In the genomic region with DNA sequence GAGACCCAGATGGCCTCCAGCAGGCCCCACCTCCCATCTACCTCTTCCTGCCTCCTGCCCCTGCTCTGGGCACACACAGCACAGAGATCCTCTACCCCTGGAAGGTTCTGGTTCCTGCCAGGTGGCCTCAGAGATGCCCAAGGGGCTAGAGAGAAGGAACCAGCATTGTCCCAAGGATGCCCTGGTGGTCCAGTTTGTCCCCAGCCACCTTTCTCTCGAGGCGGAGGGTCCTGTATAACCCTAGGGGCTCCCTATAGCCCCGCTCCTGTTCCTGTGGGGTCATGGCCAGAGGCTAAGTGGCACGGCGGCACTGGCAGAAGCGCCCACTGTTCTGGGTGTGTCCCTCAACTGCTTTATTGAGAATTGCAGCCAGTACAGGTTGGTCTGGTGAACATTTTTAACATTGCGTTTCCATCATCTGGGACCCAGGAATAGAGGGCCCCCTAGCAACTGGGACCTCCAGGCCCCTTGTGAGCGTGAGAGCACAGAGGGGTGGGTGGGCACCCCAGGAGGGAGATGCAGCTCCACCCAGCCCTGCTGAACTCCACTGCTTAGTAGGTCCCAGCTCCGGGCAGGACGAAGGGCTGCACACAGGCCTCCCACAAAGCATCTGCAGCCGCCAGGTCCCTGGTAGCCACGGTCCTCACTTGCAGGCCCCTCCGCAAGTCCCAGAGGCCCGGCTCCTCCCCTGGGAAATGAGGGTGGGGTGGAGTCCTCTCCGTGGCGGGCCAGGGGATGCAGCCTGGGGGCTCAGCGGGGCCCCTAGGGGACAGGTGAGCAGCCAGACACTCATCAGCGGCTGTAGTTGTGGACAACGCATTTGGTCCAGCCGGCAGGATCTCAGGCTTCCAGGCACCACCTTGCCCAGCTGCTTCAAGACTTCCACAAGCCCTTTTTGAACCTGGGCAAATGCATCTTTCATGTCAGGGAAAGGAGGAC, we compare ENCODE assay signal across 16 cellular contexts. TPM values are rescaled to one million over a fixed set of nuclear protein-coding genes. Genes with fewer than 3 reads are reported as not detected.
DNase-seq lines count a peak whose midpoint lies in the region; ATAC-seq and TF ChIP-seq lines count a peak whose summit lies in the region.
"Had no signal": no experiment of that assay in that cellular context is flagged by ENCODE, and none has a peak within 500 bp of the region (broad histone marks: within the 10 kb centered on the region; RNA-seq: fewer than 3 reads in every experiment).

No MANE protein-coding gene starts in this region.

- H3K27ac Mint-ChIP-seq in natural killer cell (no peak overlapping the region), brain (peak overlapping the region in 4 of 5 experiments; percentile 26 to 95 (median 56))
- no peak overlapping the region for H3K27ac Mint-ChIP-seq in natural killer cell treated with Interleukin-12 subunit alpha and Interleukin-12 subunit beta and Interleukin-15 and Interleukin-18, amount 100 ng/mL, for 72 hours
- H3K27ac Mint-ChIP-seq in activated T-helper 17 cell treated with anti-CD3 and anti-CD28 coated beads, Interleukin-2, amount 50 U/mL, for 72 hours: no peak overlapping the region
- H3K27ac Mint-ChIP-seq: CD4-positive, CD25-positive, alpha-beta regulatory T cell; IgD-negative memory B cell had no signal

- no peak overlapping the region for H3K27ac ChIP-seq in neural cell (ENCODE audit: low read length)
- H3K27ac ChIP-seq: body of pancreas, SJCRH30 had no signal

- H3K9me2 ChIP-seq in neural cell (ENCODE audit: insufficient read depth, low read length): no peaks in the 10 kb centered on the region

- intact Hi-C loops in natural killer cell (cut with micrococcal nuclease): no loop called here

- peaks cover 4% of the 10 kb centered on the region for H3K9me3 ChIP-seq in neural cell (ENCODE audit: low read length)
- H3K9me3 ChIP-seq: body of pancreas had no signal

- no peak overlapping the region for H3K4me3 ChIP-seq in neural cell (ENCODE audit: low read length)
- H3K4me3 ChIP-seq: body of pancreas, SJCRH30 had no signal

- H3F3A ChIP-seq in neural cell (ENCODE audit: insufficient read depth, low read length, poor library complexity, severe bottlenecking): no peaks in the 10 kb centered on the region

- TF ChIP-seq EP300 in neural cell (conservative IDR thresholded peaks at IDR 0.05; ENCODE audit: poor library complexity, severe bottlenecking): no peak

- H3K79me2 ChIP-seq in neural cell (replicated peaks; ENCODE audit: insufficient read depth, low read length): no peaks in the 10 kb centered on the region

- no peak overlapping the region for H2AFZ ChIP-seq in neural cell (ENCODE audit: low read depth, low read length)

- H3K4me3 Mint-ChIP-seq in natural killer cell (no peak overlapping the region), brain (no peak overlapping the region)
- no peak overlapping the region for H3K4me3 Mint-ChIP-seq in natural killer cell treated with Interleukin-12 subunit alpha and Interleukin-12 subunit beta and Interleukin-15 and Interleukin-18, amount 100 ng/mL, for 72 hours
- H3K4me3 Mint-ChIP-seq in activated T-helper 17 cell treated with anti-CD3 and anti-CD28 coated beads, Interleukin-2, amount 50 U/mL, for 72 hours: no peak overlapping the region
- H3K4me3 Mint-ChIP-seq: CD4-positive, CD25-positive, alpha-beta regulatory T cell; IgD-negative memory B cell; stimulated activated naive CD8-positive, alpha-beta T cell treated with anti-CD3 and anti-CD28 coated beads, Interleukin-15, amount 100 ng/mL, for 72 hours had no signal

- peak; percentile 10 for DNase-seq in natural killer cell
- DNase-seq in natural killer cell treated with Interleukin-12 subunit alpha and Interleukin-12 subunit beta and Interleukin-15 and Interleukin-18, amount 100 ng/mL, for 72 hours (ENCODE audit: low spot score): no peak
- no peak for DNase-seq in stimulated activated CD4-positive, alpha-beta T cell treated with anti-CD3 and anti-CD28 coated beads, Interleukin-15, amount 100 ng/mL, for 24 hours
- DNase-seq in central memory CD4-positive, alpha-beta T cell: no peak
- DNase-seq: CD4-positive, CD25-positive, alpha-beta regulatory T cell; GDM1; mesenchymal stem cell; NCI-H1694 treated with DMSO at 0.1 percent for 48 hours; stimulated activated naive CD8-positive, alpha-beta T cell treated with anti-CD3 and anti-CD28 coated beads, Interleukin-15, amount 100 ng/mL, for 72 hours had no signal

- H3K36me3 ChIP-seq in neural cell (ENCODE audit: insufficient read depth, low read length): peaks cover 8% of the 10 kb centered on the region

- no peaks in the 10 kb centered on the region for H4K20me1 ChIP-seq in neural cell (ENCODE audit: insufficient read depth)

- H3K9me3 Mint-ChIP-seq in natural killer cell: peaks cover under 1 to 6% of the 10 kb centered on the region in 2 donors
- H3K9me3 Mint-ChIP-seq in natural killer cell treated with Interleukin-12 subunit alpha and Interleukin-12 subunit beta and Interleukin-15 and Interleukin-18, amount 100 ng/mL, for 72 hours: peaks cover under 1% of the 10 kb centered on the region
- peaks cover 9 to 28% (median 14%) of the 10 kb centered on the region in 5 experiments for H3K9me3 Mint-ChIP-seq in brain
- H3K9me3 Mint-ChIP-seq in activated T-helper 17 cell treated with anti-CD3 and anti-CD28 coated beads, Interleukin-2, amount 50 U/mL, for 72 hours: peaks cover 2% of the 10 kb centered on the region

- no peaks in the 10 kb centered on the region for H3K27me3 Mint-ChIP-seq in natural killer cell (ENCODE audit: low read depth in 2 of 2)
- H3K27me3 Mint-ChIP-seq in natural killer cell treated with Interleukin-12 subunit alpha and Interleukin-12 subunit beta and Interleukin-15 and Interleukin-18, amount 100 ng/mL, for 72 hours: no peaks in the 10 kb centered on the region
- no peaks in the 10 kb centered on the region for H3K27me3 Mint-ChIP-seq in brain
- no peaks in the 10 kb centered on the region for H3K27me3 Mint-ChIP-seq in activated T-helper 17 cell treated with anti-CD3 and anti-CD28 coated beads, Interleukin-2, amount 50 U/mL, for 72 hours
- H3K27me3 Mint-ChIP-seq: CD4-positive, CD25-positive, alpha-beta regulatory T cell; IgD-negative memory B cell; stimulated activated naive CD8-positive, alpha-beta T cell treated with anti-CD3 and anti-CD28 coated beads, Interleukin-15, amount 100 ng/mL, for 72 hours had no signal

- H3K4me1 Mint-ChIP-seq in natural killer cell (peaks cover 0 to 4% of the 10 kb centered on the region in 2 donors), brain (peaks cover 16% of the 10 kb centered on the region)
- H3K4me1 Mint-ChIP-seq in natural killer cell treated with Interleukin-12 subunit alpha and Interleukin-12 subunit beta and Interleukin-15 and Interleukin-18, amount 100 ng/mL, for 72 hours (ENCODE audit: low read depth in 2 of 2): no peaks in the 10 kb centered on the region
- H3K4me1 Mint-ChIP-seq in activated T-helper 17 cell treated with anti-CD3 and anti-CD28 coated beads, Interleukin-2, amount 50 U/mL, for 72 hours: peaks cover 5% of the 10 kb centered on the region
- H3K4me1 Mint-ChIP-seq: CD4-positive, CD25-positive, alpha-beta regulatory T cell; stimulated activated naive CD8-positive, alpha-beta T cell treated with anti-CD3 and anti-CD28 coated beads, Interleukin-15, amount 100 ng/mL, for 72 hours had no signal

- H3K9ac ChIP-seq in neural cell (ENCODE audit: low read length): no peak overlapping the region

- ATAC-seq in natural killer cell (no peak), GM18909 (IDR thresholded peaks at IDR 0.05; ENCODE audit: poor library complexity, unreplicated experiment) (no peak)
- ATAC-seq in natural killer cell treated with Interleukin-12 subunit alpha and Interleukin-12 subunit beta and Interleukin-15 and Interleukin-18, amount 100 ng/mL, for 72 hours: no peak
- ATAC-seq in activated T-helper 17 cell treated with anti-CD3 and anti-CD28 coated beads, Interleukin-2, amount 50 U/mL, for 72 hours (replicated peaks): no peak
- ATAC-seq: body of pancreas; stimulated activated naive CD8-positive, alpha-beta T cell treated with anti-CD3 and anti-CD28 coated beads, Interleukin-15, amount 100 ng/mL, for 72 hours had no signal

- TF ChIP-seq RAD21 in neural cell (conservative IDR thresholded peaks at IDR 0.05): no peak

- TF ChIP-seq CTCF in natural killer cell (IDR thresholded peaks at IDR 0.05) (no peak), brain (conservative IDR thresholded peaks at IDR 0.05) (no peak), neural cell (IDR thresholded peaks at IDR 0.05; ENCODE audit: poor library complexity, severe bottlenecking) (no peak)

- no peak overlapping the region for H3K4me2 ChIP-seq in neural cell (ENCODE audit: low read length)

- no peaks in the 10 kb centered on the region for H3K36me3 Mint-ChIP-seq in natural killer cell
- H3K36me3 Mint-ChIP-seq in natural killer cell treated with Interleukin-12 subunit alpha and Interleukin-12 subunit beta and Interleukin-15 and Interleukin-18, amount 100 ng/mL, for 72 hours: peaks cover 6% of the 10 kb centered on the region
- H3K36me3 Mint-ChIP-seq in brain: peaks cover 14% of the 10 kb centered on the region
- H3K36me3 Mint-ChIP-seq in activated T-helper 17 cell treated with anti-CD3 and anti-CD28 coated beads, Interleukin-2, amount 50 U/mL, for 72 hours (ENCODE audit: low read depth): no peaks in the 10 kb centered on the region

- no peaks in the 10 kb centered on the region for H3K27me3 ChIP-seq in neural cell (ENCODE audit: insufficient read depth, low read depth, low read length)
- H3K27me3 ChIP-seq: body of pancreas, SJCRH30 had no signal

TF ChIP-seq in neural cell, 6 proteins besides CTCF, POLR2A, EP300 and RAD21:
- TF ChIP-seq TAF1 (IDR thresholded peaks at IDR 0.05; ENCODE audit: low read depth) (no peak), POLR2AphosphoS5 (IDR thresholded peaks at IDR 0.05) (peak; percentile 15)

RNA-seq across cellular contexts. Expression of a gene that starts 33.1 kb away (rescaled TPM):
- 1 to 10 TPM in 1 of 3 donors, under 1 TPM in 2; 0.79 to 1.4 (median 0.94) TPM for total RNA-seq in natural killer cell
- total RNA-seq in natural killer cell treated with Interleukin-12 subunit alpha and Interleukin-12 subunit beta and Interleukin-15 and Interleukin-18, amount 100 ng/mL, for 72 hours: 1 to 10 TPM; 1.2 to 1.8 TPM
- 52.7 TPM for polyA plus RNA-seq in brain (ENCODE audit: insufficient read depth, low read depth, low replicate concordance)
- polyA plus RNA-seq in neural cell: 74.0 and 101 TPM in 2 replicates
- 61.9 and 76.0 TPM in 2 replicates for polyA minus RNA-seq in neural cell
- 1 to 10 TPM; 4.0 to 4.6 TPM for total RNA-seq in activated T-helper 17 cell treated with anti-CD3 and anti-CD28 coated beads, Interleukin-2, amount 50 U/mL, for 72 hours

Comparison
In these comparisons a context has a peak if more than half of its experiments do, and no peak if none do; other contexts are left out.
1. H3K27ac Mint-ChIP-seq: peak in brain (4 of 5); none in natural killer cell (0 of 2), natural killer cell treated with Interleukin-12 subunit alpha and Interleukin-12 subunit beta and Interleukin-15 and Interleukin-18, amount 100 ng/mL, for 72 hours (0 of 2) and activated T-helper 17 cell treated with anti-CD3 and anti-CD28 coated beads, Interleukin-2, amount 50 U/mL, for 72 hours (single experiment).